8 cellular contexts compared by ENCODE assay signal in the genomic region with DNA sequence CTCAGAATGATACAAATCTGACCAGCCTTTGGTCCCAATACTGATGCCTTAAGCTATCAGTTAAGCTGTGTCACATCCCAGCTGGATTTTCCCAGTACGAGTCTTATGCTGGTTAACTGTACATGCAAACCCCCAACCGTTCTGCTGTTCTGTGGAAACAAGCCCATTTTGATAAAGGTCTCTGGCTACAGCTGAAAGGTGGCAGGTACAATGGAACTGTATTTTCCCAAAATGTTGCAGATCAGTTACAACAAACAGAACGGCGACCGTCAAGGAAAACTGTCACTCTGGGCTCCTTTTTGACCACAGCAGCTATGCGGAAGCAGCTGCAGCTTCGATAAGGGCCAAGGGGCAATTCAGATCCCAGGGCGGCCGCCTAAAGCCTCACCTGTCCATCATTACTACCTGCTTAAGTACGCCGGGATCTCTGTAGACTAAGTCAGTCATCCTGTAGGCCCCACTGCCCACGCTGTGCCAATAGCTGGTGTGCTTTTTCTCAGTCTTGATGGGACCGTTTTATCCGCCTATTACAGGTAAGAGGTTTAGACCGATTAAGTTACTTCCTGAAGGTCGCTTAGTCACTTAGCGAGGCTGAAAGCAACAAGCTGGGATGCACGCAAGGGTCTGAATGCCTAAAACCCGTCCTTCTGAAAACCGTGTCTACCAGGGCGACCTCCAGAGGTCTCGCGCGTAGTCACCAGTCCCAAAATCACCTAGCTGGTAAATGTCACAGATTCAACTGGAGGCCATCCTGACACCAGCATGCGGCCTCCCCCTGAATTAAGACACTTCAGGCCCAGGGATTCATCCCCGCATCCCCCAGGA. TPM values are rescaled to one million over a fixed set of nuclear protein-coding genes. Genes with fewer than 3 reads are reported as not detected.
A peak's percentile ranks its signal among the peaks of the same experiment; 100 is the strongest.
DNase-seq lines count a peak whose midpoint lies in the region; ATAC-seq and TF ChIP-seq lines count a peak whose summit lies in the region.

No MANE protein-coding gene starts in this region.

- peak overlapping the region; percentile 76 for H3K4me2 ChIP-seq in neuronal stem cell (ENCODE audit: insufficient read depth, low read length, poor library complexity, severe bottlenecking)

- H2AK5ac ChIP-seq in neuronal stem cell (ENCODE audit: low read depth, low read length) = no peak overlapping the region

- H3K4ac ChIP-seq in neuronal stem cell (ENCODE audit: low read length) = no peak overlapping the region

- no CpG with 5 or more reads among the region's 26 CpGs for WGBS in neuronal stem cell (ENCODE audit: extremely low coverage in 2 of 2, insufficient read length in 2 of 2, insufficient replicate concordance in 1 of 2), 2 donors
- under 1% methylated on average over 26 of the region's 26 CpGs for WGBS in urinary bladder

- no peak overlapping the region for H2BK15ac ChIP-seq in neuronal stem cell (ENCODE audit: low read length)

- H3K9me3 ChIP-seq in neuronal stem cell (replicated peaks in 1 of 2; ENCODE audit: control insufficient read depth in 2 of 2, insufficient read depth in 1 of 2, low read depth in 1 of 2, low read length in 2 of 2) = peaks cover 0 to 1% of the 10 kb centered on the region in 2 donors

- no peak overlapping the region for H4K8ac ChIP-seq in neuronal stem cell (ENCODE audit: low read depth, low read length)

- H3K27ac ChIP-seq in neuronal stem cell (replicated peaks; ENCODE audit: low read length) (no peak overlapping the region), urinary bladder (ENCODE audit: low read depth) (peak overlapping the region; percentile 93)

- H3K27me3 ChIP-seq in neuronal stem cell (ENCODE audit: control insufficient read depth in 3 of 3, insufficient read depth in 3 of 3, low read depth in 1 of 3, low read length in 3 of 3) = peaks cover 0 to 9% (median 0%) of the 10 kb centered on the region in 3 experiments

- peak overlapping the region; percentile 100 for H2AFZ ChIP-seq in neuronal stem cell (ENCODE audit: low read length)

- H2BK5ac ChIP-seq in neuronal stem cell (ENCODE audit: low read length) = no peak overlapping the region

- no peak overlapping the region for H4K91ac ChIP-seq in neuronal stem cell (ENCODE audit: low read depth, low read length, poor library complexity)

- H3K18ac ChIP-seq in neuronal stem cell (ENCODE audit: low read length) = peak overlapping the region; percentile 85

- DNase-seq in activated T-cell treated with anti-CD3 and anti-CD28 coated beads for 24 hours (ENCODE audit: low read depth) (peak; percentile 35), NCI-H69 (lab: John Stamatoyannopoulos, UW) (peak; percentile 61), activated T-helper 1 cell treated with Interleukin-2 at 50 U/mL for 16 hours (ENCODE audit: low read depth) (peak; percentile 41), foreskin fibroblast (peak; percentile 30 to 67), neuronal stem cell (ENCODE audit: low spot score) (peak; percentile 53)
- no peak for DNase-seq in activated T-cell treated with anti-CD3 and anti-CD28 coated beads, Interleukin-2, amount 50 U/mL, for 1 hour

- no peak overlapping the region for H3K23ac ChIP-seq in neuronal stem cell (ENCODE audit: low read depth, low read length, poor library complexity)

- no peak overlapping the region for H2BK120ac ChIP-seq in neuronal stem cell (ENCODE audit: low read depth, low read length)

- H3K4me1 ChIP-seq in neuronal stem cell (ENCODE audit: control insufficient read depth in 2 of 2, insufficient read depth in 1 of 2, low read depth in 1 of 2, low read length in 2 of 2) (peaks cover 6 to 9% of the 10 kb centered on the region in 2 donors), urinary bladder (ENCODE audit: insufficient read depth) (no peaks in the 10 kb centered on the region)

- H2BK12ac ChIP-seq in neuronal stem cell (ENCODE audit: low read length) = no peak overlapping the region

- H3K14ac ChIP-seq in neuronal stem cell (ENCODE audit: low read length) = peak overlapping the region; percentile 5

- peak overlapping the region; percentile 84 for H3K9ac ChIP-seq in neuronal stem cell (ENCODE audit: low read depth, low read length, poor library complexity)

- H3K4me3 ChIP-seq in foreskin fibroblast (ENCODE audit: low read depth in 1 of 2, low read length in 2 of 2) = peak overlapping the region; percentile 73 to 74
- H3K4me3 ChIP-seq in neuronal stem cell (ENCODE audit: low read length in 2 of 2) = peak overlapping the region; percentile 69 to 92
- peak overlapping the region; percentile 98 for H3K4me3 ChIP-seq in urinary bladder (ENCODE audit: low read depth, low read length)

- TF ChIP-seq CTCF in foreskin fibroblast (IDR thresholded peaks at IDR 0.05; ENCODE audit: low read depth, low read length) = no peak

- peak; percentile 28 for ATAC-seq in HG02885 (IDR thresholded peaks at IDR 0.05; ENCODE audit: poor library complexity, unreplicated experiment)

- peaks cover 5% of the 10 kb centered on the region for H3K79me1 ChIP-seq in neuronal stem cell (ENCODE audit: low read depth, low read length)

- peaks cover 32 to 46% of the 10 kb centered on the region in 2 donors for H3K36me3 ChIP-seq in neuronal stem cell (replicated peaks in 1 of 2; ENCODE audit: control insufficient read depth in 2 of 2, insufficient read depth in 2 of 2, low read length in 2 of 2)
- H3K36me3 ChIP-seq in urinary bladder (ENCODE audit: insufficient read depth) = peaks cover 4% of the 10 kb centered on the region

RNA-seq across cellular contexts. Expression of a gene that starts 11.1 kb away (rescaled TPM):
- 5.1 TPM for polyA plus RNA-seq in neuronal stem cell (2013, experiment 1 of 2)
- 5.1 TPM for polyA plus RNA-seq in neuronal stem cell (2013, experiment 2 of 2)
- total RNA-seq in urinary bladder = 6.1 TPM
- 2.5 TPM for polyA plus RNA-seq in urinary bladder

RNA-seq across cellular contexts. Expression of a gene that starts 28.0 kb away (rescaled TPM):
- polyA plus RNA-seq in neuronal stem cell (2013, experiment 1 of 2) = 27.6 TPM
- polyA plus RNA-seq in neuronal stem cell (2013, experiment 2 of 2) = 26.0 TPM
- 35.7 TPM for total RNA-seq in urinary bladder
- 21.8 TPM for polyA plus RNA-seq in urinary bladder
